Comparison of ENCODE assay signal across 8 cellular contexts in genomic region chr14:69695664-69696527, GRCh38.
DNase-seq lines count a peak whose midpoint lies in the region; ATAC-seq and TF ChIP-seq lines count a peak whose summit lies in the region.

No MANE protein-coding gene starts in this region.

- no peak overlapping the region for H2BK120ac ChIP-seq in neuronal stem cell (ENCODE audit: low read depth, low read length)

- H2BK12ac ChIP-seq in neuronal stem cell (ENCODE audit: low read length) = no peak overlapping the region

- no peak overlapping the region for H3K18ac ChIP-seq in neuronal stem cell (ENCODE audit: low read length)

- H3K9me3 ChIP-seq in breast epithelium (no peaks in the 10 kb centered on the region), left lung (no peaks in the 10 kb centered on the region), neuronal stem cell (replicated peaks in 1 of 2; ENCODE audit: control insufficient read depth in 2 of 2, insufficient read depth in 1 of 2, low read depth in 1 of 2, low read length in 2 of 2) (no peaks in the 10 kb centered on the region)

- H3K4me3 ChIP-seq in breast epithelium (no peak overlapping the region), left lung (no peak overlapping the region), neuronal stem cell (ENCODE audit: low read length in 2 of 2) (no peak overlapping the region)

- H3K4me1 Mint-ChIP-seq in activated T-cell treated with anti-CD3 and anti-CD28 coated beads, Interleukin-2, amount 50 U/mL, for 72 hours (ENCODE audit: low read depth) = peaks cover 95% of the 10 kb centered on the region

- WGBS in neuronal stem cell (ENCODE audit: extremely low coverage in 2 of 2, insufficient read length in 2 of 2, insufficient replicate concordance in 1 of 2), 2 donors = no CpG with 5 or more reads among the region's 2 CpGs

- H3K14ac ChIP-seq in neuronal stem cell (ENCODE audit: low read length) = no peak overlapping the region

- no peaks in the 10 kb centered on the region for H3K27me3 Mint-ChIP-seq in activated T-cell treated with anti-CD3 and anti-CD28 coated beads, Interleukin-2, amount 50 U/mL, for 72 hours (ENCODE audit: low read depth)

- no peak overlapping the region for H2BK5ac ChIP-seq in neuronal stem cell (ENCODE audit: low read length)

- H4K91ac ChIP-seq in neuronal stem cell (ENCODE audit: low read depth, low read length, poor library complexity) = no peak overlapping the region

- H2AK5ac ChIP-seq in neuronal stem cell (ENCODE audit: low read depth, low read length) = no peak overlapping the region

- H3K23ac ChIP-seq in neuronal stem cell (ENCODE audit: low read depth, low read length, poor library complexity) = no peak overlapping the region

- no peak overlapping the region for H4K8ac ChIP-seq in neuronal stem cell (ENCODE audit: low read depth, low read length)

- no peak for DNase-seq in activated T-cell treated with anti-CD3 and anti-CD28 coated beads, Interleukin-2, amount 50 U/mL, for 72 hours
- no peak for DNase-seq in activated T-cell treated with anti-CD3 and anti-CD28 coated beads, Interleukin-2, amount 50 U/mL, for 1 hour
- DNase-seq in NCI-H2196 treated with DMSO at 0.1 percent for 48 hours (lab: John Stamatoyannopoulos, UW; ENCODE audit: unreplicated experiment) = peak; percentile 60
- DNase-seq in breast epithelium (ENCODE audit: low spot score in 2 of 2) = no peak
- DNase-seq in left lung = no peak
- no peak for DNase-seq in neuronal stem cell (ENCODE audit: low spot score)
- DNase-seq in stimulated activated CD4-positive, alpha-beta T cell treated with anti-CD3 and anti-CD28 coated beads, Interleukin-4, amount 100 ng/mL, for 1 hour = no peak

- no peaks in the 10 kb centered on the region for H3K79me1 ChIP-seq in neuronal stem cell (ENCODE audit: low read depth, low read length)

- no peaks in the 10 kb centered on the region for H3K9me3 Mint-ChIP-seq in activated T-cell treated with anti-CD3 and anti-CD28 coated beads, Interleukin-2, amount 50 U/mL, for 72 hours

- H3K27ac Mint-ChIP-seq in activated T-cell treated with anti-CD3 and anti-CD28 coated beads, Interleukin-2, amount 50 U/mL, for 72 hours = peak overlapping the region; percentile 94

- peak in 1 of 2 donors; percentile 27 for ATAC-seq in activated T-cell treated with anti-CD3 and anti-CD28 coated beads, Interleukin-2, amount 50 U/mL, for 72 hours (replicated peaks in 1 of 2)
- peak; percentile 38 for ATAC-seq in left lung
- ATAC-seq in GM18873 (IDR thresholded peaks at IDR 0.05; ENCODE audit: low FRiP score, unreplicated experiment) = no peak

- H3K4me2 ChIP-seq in neuronal stem cell (ENCODE audit: insufficient read depth, low read length, poor library complexity, severe bottlenecking) = no peak overlapping the region

- H3K27me3 ChIP-seq in breast epithelium (no peaks in the 10 kb centered on the region), left lung (no peaks in the 10 kb centered on the region), neuronal stem cell (ENCODE audit: control insufficient read depth in 3 of 3, insufficient read depth in 3 of 3, low read depth in 1 of 3, low read length in 3 of 3) (no peaks in the 10 kb centered on the region)

- TF ChIP-seq POLR2A in breast epithelium (IDR thresholded peaks at IDR 0.05) = no peak

- H3K4me3 Mint-ChIP-seq in activated T-cell treated with anti-CD3 and anti-CD28 coated beads, Interleukin-2, amount 50 U/mL, for 72 hours = peak overlapping the region; percentile 55 to 66

- TF ChIP-seq CTCF in breast epithelium (IDR thresholded peaks at IDR 0.05) (no peak), left lung (IDR thresholded peaks at IDR 0.05) (no peak)

- H3K4ac ChIP-seq in neuronal stem cell (ENCODE audit: low read length) = no peak overlapping the region

- peaks cover 4% of the 10 kb centered on the region in 2 donors for H3K36me3 Mint-ChIP-seq in activated T-cell treated with anti-CD3 and anti-CD28 coated beads, Interleukin-2, amount 50 U/mL, for 72 hours (ENCODE audit: insufficient read depth in 2 of 2)

- no peak overlapping the region for H2BK15ac ChIP-seq in neuronal stem cell (ENCODE audit: low read length)

- intact Hi-C loops in breast epithelium (cut with DNase I; ENCODE audit: low total_unique reads) (no loop called here), left lung (cut with DNase I) (no loop called here)

- H3K27ac ChIP-seq in breast epithelium (peak overlapping the region; percentile 69 to 83), left lung (peak overlapping the region; percentile 58 to 89), neuronal stem cell (replicated peaks; ENCODE audit: low read length) (no peak overlapping the region)

- no peak overlapping the region for H3K9ac ChIP-seq in neuronal stem cell (ENCODE audit: low read depth, low read length, poor library complexity)

- H3K36me3 ChIP-seq in breast epithelium = no peaks in the 10 kb centered on the region
- peaks cover 0 to 6% of the 10 kb centered on the region in 2 donors for H3K36me3 ChIP-seq in left lung
- no peaks in the 10 kb centered on the region for H3K36me3 ChIP-seq in neuronal stem cell (replicated peaks in 1 of 2; ENCODE audit: control insufficient read depth in 2 of 2, insufficient read depth in 2 of 2, low read length in 2 of 2)

- H3K4me1 ChIP-seq in breast epithelium = peaks cover 11 to 34% of the 10 kb centered on the region in 2 donors
- peaks cover 50 to 97% of the 10 kb centered on the region in 2 donors for H3K4me1 ChIP-seq in left lung
- peaks cover 23 to 40% of the 10 kb centered on the region in 2 donors for H3K4me1 ChIP-seq in neuronal stem cell (ENCODE audit: control insufficient read depth in 2 of 2, insufficient read depth in 1 of 2, low read depth in 1 of 2, low read length in 2 of 2)

- H2AFZ ChIP-seq in neuronal stem cell (ENCODE audit: low read length) = no peak overlapping the region
